ENCODE assay signal across 13 cellular contexts in genomic region chr5:154830219-154830595, GRCh38. TPM values are rescaled to one million over a fixed set of nuclear protein-coding genes. Genes with fewer than 3 reads are reported as not detected.
A peak's percentile ranks its signal among the peaks of the same experiment; 100 is the strongest.
DNase-seq lines count a peak whose midpoint lies in the region.
"Had no signal": no experiment of that assay in that cellular context is flagged by ENCODE, and none has a peak within 500 bp of the region (broad histone marks: within the 10 kb centered on the region; RNA-seq: fewer than 3 reads in every experiment).

No MANE protein-coding gene starts in this region.

- intact Hi-C loops in activated T-helper 2 cell treated with anti-CD3 and anti-CD28 coated beads, Interferon-gamma antibody, Interleukin-2, Interleukin-4, amounts not matched to agents 10 μg/mL and 5 μg/mL and 100 μg/mL, durations not matched to agents 14 hours and 24 hours and 36 hours (cut with micrococcal nuclease), result no loop called here

- H3K4me1 Mint-ChIP-seq in activated T-helper 2 cell treated with anti-CD3 and anti-CD28 coated beads, Interferon-gamma antibody, Interleukin-2, Interleukin-4, amounts not matched to agents 10 μg/mL and 5 μg/mL and 100 μg/mL, durations not matched to agents 14 hours and 24 hours and 36 hours (ENCODE audit: low read depth), result peaks cover 25% of the 10 kb centered on the region

- H3K4me1 ChIP-seq in BLaER1 treated with 17β-estradiol and CSF1 and Interleukin-3, amounts not matched to agents 10 nM and 100 nM, result peaks cover 9 to 40% (median 24%) of the 10 kb centered on the region in 10 experiments; a peak in 19 of 20 replicates
- H3K4me1 ChIP-seq in mucosa of rectum (ENCODE audit: control insufficient read depth in 2 of 2, insufficient read depth in 2 of 2, low read length in 2 of 2), result peaks cover 16 to 30% of the 10 kb centered on the region in 2 donors

- H3K27me3 Mint-ChIP-seq in activated T-helper 2 cell treated with anti-CD3 and anti-CD28 coated beads, Interferon-gamma antibody, Interleukin-2, Interleukin-4, amounts not matched to agents 10 μg/mL and 5 μg/mL and 100 μg/mL, durations not matched to agents 14 hours and 24 hours and 36 hours (ENCODE audit: low read depth), result no peaks in the 10 kb centered on the region

- peak; percentile 91 for DNase-seq in DMS53 treated with DMSO at 0.1 percent for 48 hours (lab: John Stamatoyannopoulos, UW; ENCODE audit: unreplicated experiment)
- DNase-seq in activated T-helper 2 cell treated with anti-CD3 and anti-CD28 coated beads, Interferon-gamma antibody, Interleukin-2, Interleukin-4, amounts not matched to agents 10 μg/mL and 5 μg/mL and 100 μg/mL, durations not matched to agents 14 hours and 24 hours and 36 hours (ENCODE audit: low spot score), result no peak
- DNase-seq in hippocampal formation (lab: John Stamatoyannopoulos, UW), result no peak
- no peak for DNase-seq in EL
- no peak for DNase-seq in NCI-H146 (lab: John Stamatoyannopoulos, UW)
- no peak for DNase-seq in T1000 (lab: John Stamatoyannopoulos, UW)
- DNase-seq: C1 segment of cervical spinal cord, NCI-H345, psoas muscle, Right ventricle myocardium superior had no signal

- no peak overlapping the region for H3K4me3 ChIP-seq in BLaER1 treated with 17β-estradiol and CSF1 and Interleukin-3, amounts not matched to agents 10 nM and 100 nM
- peak overlapping the region; percentile 5 to 50 for H3K4me3 ChIP-seq in mucosa of rectum (ENCODE audit: low read length in 2 of 2)
- H3K4me3 ChIP-seq: cardiac muscle cell, psoas muscle had no signal

- peak overlapping the region; percentile 61 for H3K27ac Mint-ChIP-seq in activated T-helper 2 cell treated with anti-CD3 and anti-CD28 coated beads, Interferon-gamma antibody, Interleukin-2, Interleukin-4, amounts not matched to agents 10 μg/mL and 5 μg/mL and 100 μg/mL, durations not matched to agents 14 hours and 24 hours and 36 hours

- no peaks in the 10 kb centered on the region for H3K27me3 ChIP-seq in BLaER1 treated with 17β-estradiol and CSF1 and Interleukin-3, amounts not matched to agents 10 nM and 100 nM
- H3K27me3 ChIP-seq in mucosa of rectum (ENCODE audit: control insufficient read depth in 2 of 2, insufficient read depth in 2 of 2, low read length in 2 of 2), result no peaks in the 10 kb centered on the region
- H3K27me3 ChIP-seq: cardiac muscle cell had no signal

- peaks cover 25% of the 10 kb centered on the region for H3K36me3 Mint-ChIP-seq in activated T-helper 2 cell treated with anti-CD3 and anti-CD28 coated beads, Interferon-gamma antibody, Interleukin-2, Interleukin-4, amounts not matched to agents 10 μg/mL and 5 μg/mL and 100 μg/mL, durations not matched to agents 14 hours and 24 hours and 36 hours (ENCODE audit: low read depth)

- no peaks in the 10 kb centered on the region for H3K9me3 Mint-ChIP-seq in activated T-helper 2 cell treated with anti-CD3 and anti-CD28 coated beads, Interferon-gamma antibody, Interleukin-2, Interleukin-4, amounts not matched to agents 10 μg/mL and 5 μg/mL and 100 μg/mL, durations not matched to agents 14 hours and 24 hours and 36 hours

- H3K9ac ChIP-seq in BLaER1 treated with 17β-estradiol and CSF1 and Interleukin-3, amounts not matched to agents 10 nM and 100 nM, result 0 out of 22 replicates have a peak overlapping the region, but pooled peaks of 1 of the 11 experiments have one; percentile 5
- peak overlapping the region; percentile 24 to 30 for H3K9ac ChIP-seq in mucosa of rectum (ENCODE audit: low read depth in 1 of 2, low read length in 2 of 2)

- H3K9me3 ChIP-seq in BLaER1 treated with 17β-estradiol and CSF1 and Interleukin-3, amounts not matched to agents 10 nM and 100 nM (replicated peaks in 1 of 11), result no peaks in the 10 kb centered on the region
- H3K9me3 ChIP-seq in mucosa of rectum (ENCODE audit: control insufficient read depth in 2 of 2, low read length in 2 of 2), result no peaks in the 10 kb centered on the region
- H3K9me3 ChIP-seq: psoas muscle had no signal

- peak overlapping the region in 7 of 11 experiments; percentile 6 to 67 (median 52); a peak in 9 of 22 replicates for H3K4me2 ChIP-seq in BLaER1 treated with 17β-estradiol and CSF1 and Interleukin-3, amounts not matched to agents 10 nM and 100 nM

- H3K36me3 ChIP-seq in BLaER1 treated with 17β-estradiol and CSF1 and Interleukin-3, amounts not matched to agents 10 nM and 100 nM, result peaks cover 4 to 57% (median 16%) of the 10 kb centered on the region in 11 experiments; a peak in 9 of 22 replicates
- H3K36me3 ChIP-seq in mucosa of rectum (ENCODE audit: control insufficient read depth in 2 of 2, insufficient read depth in 2 of 2, low read length in 2 of 2), result peaks cover 4 to 7% of the 10 kb centered on the region in 2 donors

- H3K4me3 Mint-ChIP-seq in activated T-helper 2 cell treated with anti-CD3 and anti-CD28 coated beads, Interferon-gamma antibody, Interleukin-2, Interleukin-4, amounts not matched to agents 10 μg/mL and 5 μg/mL and 100 μg/mL, durations not matched to agents 14 hours and 24 hours and 36 hours (ENCODE audit: low read depth), result no peak overlapping the region

- peaks cover 0 to 8% (median 0%) of the 10 kb centered on the region in 11 experiments; a peak in 1 of 22 replicates for H4K20me1 ChIP-seq in BLaER1 treated with 17β-estradiol and CSF1 and Interleukin-3, amounts not matched to agents 10 nM and 100 nM

- peak overlapping the region in 1 of 11 experiments; percentile 60; a peak in 2 of 22 replicates for H3K27ac ChIP-seq in BLaER1 treated with 17β-estradiol and CSF1 and Interleukin-3, amounts not matched to agents 10 nM and 100 nM
- peak overlapping the region; percentile 84 to 88 for H3K27ac ChIP-seq in mucosa of rectum (ENCODE audit: low read depth in 2 of 2, low read length in 2 of 2)
- H3K27ac ChIP-seq: psoas muscle had no signal

RNA-seq across cellular contexts. Expression of gene FAXDC2, which starts 20.2 kb away (rescaled TPM):
- not detected in 2 replicates for total RNA-seq in activated T-helper 2 cell treated with anti-CD3 and anti-CD28 coated beads, Interferon-gamma antibody, Interleukin-2, Interleukin-4, amounts not matched to agents 10 μg/mL and 5 μg/mL and 100 μg/mL, durations not matched to agents 14 hours and 24 hours and 36 hours

RNA-seq across cellular contexts. Expression of gene CNOT8, which starts 28.2 kb away (rescaled TPM):
- 57.6 and 60.2 TPM in 2 replicates for total RNA-seq in activated T-helper 2 cell treated with anti-CD3 and anti-CD28 coated beads, Interferon-gamma antibody, Interleukin-2, Interleukin-4, amounts not matched to agents 10 μg/mL and 5 μg/mL and 100 μg/mL, durations not matched to agents 14 hours and 24 hours and 36 hours

Comparison
In these comparisons a context has a peak if more than half of its experiments do, and no peak if none do; other contexts are left out.
1. H3K4me3 ChIP-seq: peak in mucosa of rectum (2 of 2); none in BLaER1 treated with 17β-estradiol and CSF1 and Interleukin-3, amounts not matched to agents 10 nM and 100 nM (0 of 10).